8 cellular contexts compared by ENCODE assay signal in the genomic region with DNA sequence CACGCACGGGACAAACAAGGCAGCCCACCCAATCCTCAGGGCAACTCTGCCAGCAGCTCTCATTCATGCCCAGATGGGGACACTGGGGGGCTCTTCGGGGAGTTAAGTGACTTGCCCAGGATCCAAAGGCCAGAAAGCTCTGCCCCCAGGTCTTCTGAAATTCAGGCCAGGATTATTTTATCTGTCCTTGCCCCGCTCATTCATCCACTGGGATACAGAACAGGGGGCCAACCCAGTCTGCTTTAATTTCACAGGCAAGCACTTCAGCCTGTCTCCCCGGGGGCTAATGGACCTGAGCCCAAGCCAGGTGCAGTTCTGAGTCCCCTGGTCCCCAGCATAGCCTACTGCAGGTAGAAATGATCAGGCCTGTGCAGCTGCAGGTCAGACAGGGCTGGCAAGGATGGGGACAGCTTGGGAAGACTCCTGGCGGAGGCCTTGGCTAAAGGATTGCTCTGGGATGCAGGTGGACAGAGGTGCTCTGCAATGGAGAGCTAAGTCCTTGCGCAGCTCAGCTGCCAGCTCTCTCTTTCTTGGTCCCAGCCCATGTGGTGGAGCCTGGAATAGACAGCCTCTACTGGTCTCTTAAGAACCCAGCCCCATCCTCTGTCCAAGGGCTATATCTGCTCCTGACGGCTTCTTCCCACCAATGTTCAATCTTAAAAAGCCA. TPM values are rescaled to one million over a fixed set of nuclear protein-coding genes. Genes with fewer than 3 reads are reported as not detected.
A peak's percentile ranks its signal among the peaks of the same experiment; 100 is the strongest.
DNase-seq lines count a peak whose midpoint lies in the region; ATAC-seq and TF ChIP-seq lines count a peak whose summit lies in the region.

No MANE protein-coding gene starts in this region.

- WGBS in smooth muscle cell (ENCODE audit: low lambda C conversion rate), result 76% methylated on average over 8 of the region's 8 CpGs

- intact Hi-C loops in Panc1 (cut with micrococcal nuclease; ENCODE audit: unreplicated experiment), result loop anchor here (10.0 kb wide), 2 partner anchors 137 to 177 kb away; no protein-coding TSS in a partner anchor

- DNase-seq in DMS79 treated with DMSO at 0.1 percent for 48 hours (lab: John Stamatoyannopoulos, UW) (peak; percentile 14), DMS79 (lab: John Stamatoyannopoulos, UW) (no peak), Panc1 (ENCODE audit: low read depth, low spot score) (no peak), fibroblast of lung (ENCODE audit: low read depth in 2 of 2) (no peak), smooth muscle cell (lab: John Stamatoyannopoulos, UW; ENCODE audit: unreplicated experiment) (no peak), ureter (ENCODE audit: low spot score) (no peak), HAP-1 (ENCODE audit: low spot score in 2 of 2) (no peak)

- CTCF ChIA-PET in Panc1 (lab: Charles Lee), result interaction anchor here (1.0 kb wide), 1 partner anchor 8 kb away, joined by 13 read pairs; a partner anchor contains a TSS

- H3K79me2 ChIP-seq in fibroblast of lung (ENCODE audit: control insufficient read depth, insufficient read depth, low read length) (no peaks in the 10 kb centered on the region), smooth muscle cell (ENCODE audit: low read depth) (no peaks in the 10 kb centered on the region)

- H3K27ac ChIP-seq in Panc1 (ENCODE audit: low read length) (peak overlapping the region; percentile 82), fibroblast of lung (ENCODE audit: insufficient read depth, low read length) (peak overlapping the region; percentile 86), smooth muscle cell (ENCODE audit: low read depth) (no peak overlapping the region)

- H2AFZ ChIP-seq in fibroblast of lung (ENCODE audit: low read length) (peak overlapping the region; percentile 2), smooth muscle cell (ENCODE audit: low read depth) (no peak overlapping the region)

- POLR2A ChIA-PET in Panc1 (lab: Charles Lee), result interaction anchor here (0.7 kb wide), 1 partner anchor 41 kb away, joined by 11 read pairs; no protein-coding TSS in a partner anchor

- no peaks in the 10 kb centered on the region for H3K9me3 ChIP-seq in Panc1 (ENCODE audit: control insufficient read depth, insufficient read depth, low read depth, low read length)
- no peaks in the 10 kb centered on the region for H3K9me3 ChIP-seq in fibroblast of lung (ENCODE audit: control insufficient read depth, insufficient read depth, low read depth, low read length)
- H3K9me3 ChIP-seq in smooth muscle cell (replicated peaks; ENCODE audit: low read depth), result no peaks in the 10 kb centered on the region
- no peaks in the 10 kb centered on the region for H3K9me3 ChIP-seq in HAP-1

- H3K27me3 ChIP-seq in Panc1 (ENCODE audit: control insufficient read depth, insufficient read depth, low read length) (no peaks in the 10 kb centered on the region), fibroblast of lung (ENCODE audit: control insufficient read depth, insufficient read depth, low read length) (no peaks in the 10 kb centered on the region), smooth muscle cell (ENCODE audit: low read depth) (peaks cover 27% of the 10 kb centered on the region), HAP-1 (ENCODE audit: low read depth) (no peaks in the 10 kb centered on the region)

- in situ Hi-C loops in Panc1 (cut with HindIII; ENCODE audit: low pct_unique_long_range_greater_than_20kb, low sequenced_read_pairs), result no loop called here
- in situ Hi-C loops in HAP-1 (cut with MboI; ENCODE audit: low sequenced_read_pairs), result loop anchor here (10.0 kb wide), 2 partner anchors 137 to 177 kb away; no protein-coding TSS in a partner anchor

- H3K4me1 ChIP-seq in Panc1 (ENCODE audit: control insufficient read depth, insufficient read depth, low read length) (peaks cover 8% of the 10 kb centered on the region), fibroblast of lung (ENCODE audit: control insufficient read depth, extremely low read depth, insufficient read depth, low read length) (peaks cover 2% of the 10 kb centered on the region), smooth muscle cell (ENCODE audit: low read depth) (peaks cover 6% of the 10 kb centered on the region), HAP-1 (no peaks in the 10 kb centered on the region)

- H3K9ac ChIP-seq in fibroblast of lung (ENCODE audit: insufficient read depth, low read length), result peak overlapping the region; percentile 95
- no peak overlapping the region for H3K9ac ChIP-seq in smooth muscle cell (ENCODE audit: low read depth)

- TF ChIP-seq CTCF in Panc1 (IDR thresholded peaks at IDR 0.05) (no peak), fibroblast of lung (conservative IDR thresholded peaks at IDR 0.05 in 1 of 2, IDR thresholded peaks at IDR 0.05 in 1 of 2; ENCODE audit: low read depth in 1 of 2, low read length in 2 of 2) (no peak), smooth muscle cell (IDR thresholded peaks at IDR 0.05; ENCODE audit: borderline replicate concordance, insufficient read depth, poor library complexity, severe bottlenecking) (no peak)

- no peaks in the 10 kb centered on the region for H4K20me1 ChIP-seq in fibroblast of lung (ENCODE audit: control insufficient read depth, extremely low read depth, insufficient read depth, low read length)
- peaks cover 40% of the 10 kb centered on the region for H4K20me1 ChIP-seq in smooth muscle cell (ENCODE audit: low read depth)

- no TSS peak for BruUV-seq in Panc1 (replicated peaks; lab: Mats Ljungman, UMichigan)

- peak overlapping the region; percentile 56 to 75 for H3K4me3 ChIP-seq in Panc1 (ENCODE audit: low read depth in 2 of 2, low read length in 2 of 2)
- peak overlapping the region in 2 of 4 experiments; percentile 68 to 78 for H3K4me3 ChIP-seq in fibroblast of lung (replicated peaks in 1 of 4; ENCODE audit: control extremely low read depth in 1 of 4, insufficient read depth in 1 of 4, low read depth in 3 of 4, low read length in 4 of 4)
- H3K4me3 ChIP-seq in smooth muscle cell, result peak overlapping the region; percentile 72
- H3K4me3 ChIP-seq in HAP-1, result no peak overlapping the region

- H3K4me2 ChIP-seq in fibroblast of lung (ENCODE audit: extremely low read depth, insufficient read depth, low read length) (peak overlapping the region; percentile 79), smooth muscle cell (peak overlapping the region; percentile 93)

- no peaks in the 10 kb centered on the region for H3F3A ChIP-seq in smooth muscle cell (ENCODE audit: low read depth)

- no peak for ATAC-seq in Panc1
- ATAC-seq in GM21526 (IDR thresholded peaks at IDR 0.05; ENCODE audit: low FRiP score, unreplicated experiment), result no peak

- H3K36me3 ChIP-seq in Panc1 (ENCODE audit: control insufficient read depth, insufficient read depth, low read length) (no peaks in the 10 kb centered on the region), fibroblast of lung (ENCODE audit: control insufficient read depth, insufficient read depth, low read length) (peaks cover 14% of the 10 kb centered on the region), smooth muscle cell (ENCODE audit: low read depth) (no peaks in the 10 kb centered on the region), HAP-1 (replicated peaks) (peaks cover 25% of the 10 kb centered on the region)

RNA-seq across cellular contexts. Expression of a gene that starts 0.8 kb away (rescaled TPM):
- 11.5 TPM for total RNA-seq in Panc1 (2021; ENCODE audit: unreplicated experiment)
- 13.8 TPM for polyA plus RNA-seq in Panc1 (2012; ENCODE audit: insufficient read length)
- total RNA-seq in fibroblast of lung, result 29.3 and 34.7 TPM in 2 replicates
- polyA plus RNA-seq in fibroblast of lung, result 23.2 and 29.6 TPM in 2 replicates
- polyA plus RNA-seq in fibroblast of lung (2012), result 22.4 and 27.8 TPM in 2 replicates
- polyA minus RNA-seq in fibroblast of lung (ENCODE audit: low replicate concordance), result 25.6 and 34.6 TPM in 2 replicates
- total RNA-seq in smooth muscle cell, result 29.9 and 30.7 TPM in 2 replicates
- 35.5 and 39.3 TPM in 2 replicates for polyA plus RNA-seq in smooth muscle cell
- 14.5 TPM for total RNA-seq in ureter

RNA-seq across cellular contexts. Expression of a gene that starts 8.1 kb away (rescaled TPM):
- total RNA-seq in Panc1 (2021; ENCODE audit: unreplicated experiment) (18.5 TPM), fibroblast of lung (18.0 and 20.8 TPM in 2 replicates), smooth muscle cell (11.8 and 12.5 TPM in 2 replicates), ureter (20.5 TPM)
- polyA plus RNA-seq in Panc1 (2012; ENCODE audit: insufficient read length), result 32.3 TPM
- polyA plus RNA-seq in fibroblast of lung (5.8 and 7.6 TPM in 2 replicates), smooth muscle cell (27.2 and 35.4 TPM in 2 replicates)
- 15.7 and 18.8 TPM in 2 replicates for polyA plus RNA-seq in fibroblast of lung (2012)
- 7.0 and 10.2 TPM in 2 replicates for polyA minus RNA-seq in fibroblast of lung (ENCODE audit: low replicate concordance)

RNA-seq across cellular contexts. Expression of a gene that starts 8.2 kb away (rescaled TPM):
- total RNA-seq in Panc1 (2021; ENCODE audit: unreplicated experiment), result 17.8 TPM
- polyA plus RNA-seq in Panc1 (2012; ENCODE audit: insufficient read length), result 21.9 TPM
- 9.8 and 10.4 TPM in 2 replicates for total RNA-seq in fibroblast of lung
- polyA plus RNA-seq in fibroblast of lung, result 2.4 and 4.0 TPM in 2 replicates
- 5.8 and 7.9 TPM in 2 replicates for polyA plus RNA-seq in fibroblast of lung (2012)
- polyA minus RNA-seq in fibroblast of lung (ENCODE audit: low replicate concordance), result 0.70 and 2.3 TPM in 2 replicates
- 1.9 and 7.7 TPM in 2 replicates for total RNA-seq in smooth muscle cell
- 12.0 and 13.5 TPM in 2 replicates for polyA plus RNA-seq in smooth muscle cell
- total RNA-seq in ureter, result 12.5 TPM

RNA-seq across cellular contexts. Expression of a gene that starts 13.0 kb away (rescaled TPM):
- total RNA-seq in Panc1 (2021; ENCODE audit: unreplicated experiment) (38.6 TPM), fibroblast of lung (25.8 and 31.3 TPM in 2 replicates), smooth muscle cell (2.9 and 6.1 TPM in 2 replicates), ureter (52.0 TPM)
- polyA plus RNA-seq in Panc1 (2012; ENCODE audit: insufficient read length), result 53.0 TPM
- polyA plus RNA-seq in fibroblast of lung (1.9 and 6.4 TPM in 2 replicates), smooth muscle cell (2.9 and 3.9 TPM in 2 replicates)
- 1.8 and 8.8 TPM in 2 replicates for polyA plus RNA-seq in fibroblast of lung (2012)
- 0.55 TPM in 1 of 2 replicates, not detected in the other for polyA minus RNA-seq in fibroblast of lung (ENCODE audit: low replicate concordance)

RNA-seq across cellular contexts. Expression of a gene that starts 18.8 kb away (rescaled TPM):
- total RNA-seq in Panc1 (2021; ENCODE audit: unreplicated experiment), result 27.9 TPM
- 63.2 TPM for polyA plus RNA-seq in Panc1 (2012; ENCODE audit: insufficient read length)
- 12.8 and 23.3 TPM in 2 replicates for total RNA-seq in fibroblast of lung
- polyA plus RNA-seq in fibroblast of lung, result 6.2 and 8.0 TPM in 2 replicates
- 12.9 and 15.1 TPM in 2 replicates for polyA plus RNA-seq in fibroblast of lung (2012)
- polyA minus RNA-seq in fibroblast of lung (ENCODE audit: low replicate concordance), result 0.82 and 14.4 TPM in 2 replicates
- total RNA-seq in smooth muscle cell, result 13.9 and 33.0 TPM in 2 replicates
- 36.4 and 47.8 TPM in 2 replicates for polyA plus RNA-seq in smooth muscle cell
- total RNA-seq in ureter, result 26.8 TPM
